Comparison of ENCODE assay signal across 8 cellular contexts in genomic region chr10:24951201-24952145, GRCh38. TPM values are rescaled to one million over a fixed set of nuclear protein-coding genes. Genes with fewer than 3 reads are reported as not detected.
DNase-seq lines count a peak whose midpoint lies in the region; ATAC-seq and TF ChIP-seq lines count a peak whose summit lies in the region.

No MANE protein-coding gene starts in this region.

- peaks cover 18% of the 10 kb centered on the region for H3K4me1 Mint-ChIP-seq in CD8-positive, alpha-beta T cell (ENCODE audit: low read depth)
- H3K4me1 Mint-ChIP-seq in endothelial cell (ENCODE audit: unreplicated experiment) = peaks cover 10% of the 10 kb centered on the region

- peak overlapping the region; percentile 35 for H3K27ac ChIP-seq in CD8-positive, alpha-beta T cell (ENCODE audit: low read depth, low read length)
- peak overlapping the region; percentile 87 for H3K27ac ChIP-seq in urinary bladder (ENCODE audit: low read depth)

- WGBS in urinary bladder = 39% methylated on average over 10 of the region's 10 CpGs

- no peaks in the 10 kb centered on the region for H3K27me3 ChIP-seq in CD8-positive, alpha-beta T cell (ENCODE audit: insufficient read depth, low read length)

- no peak for TF ChIP-seq CTCF in CD8-positive, alpha-beta T cell (IDR thresholded peaks at IDR 0.05)
- TF ChIP-seq CTCF in endothelial cell (IDR thresholded peaks at IDR 0.05; ENCODE audit: unreplicated experiment) = no peak

- peak in 3 of 7 experiments; percentile 11 to 52 (median 23) for DNase-seq in CD8-positive, alpha-beta T cell
- DNase-seq in HCEC 1CT (peak; percentile 53), endothelial cell (ENCODE audit: low spot score) (peak; percentile 24), midbrain (lab: John Stamatoyannopoulos, UW) (peak; percentile 65)

- H3K27me3 Mint-ChIP-seq in CD8-positive, alpha-beta T cell (ENCODE audit: low read depth) = no peaks in the 10 kb centered on the region
- peaks cover 10% of the 10 kb centered on the region for H3K27me3 Mint-ChIP-seq in endothelial cell (ENCODE audit: unreplicated experiment)

- peak overlapping the region; percentile 82 for H3K4me3 Mint-ChIP-seq in CD8-positive, alpha-beta T cell
- H3K4me3 Mint-ChIP-seq in endothelial cell (ENCODE audit: unreplicated experiment) = peak overlapping the region; percentile 78

- H3K36me3 ChIP-seq in CD8-positive, alpha-beta T cell (ENCODE audit: insufficient read depth, low read length) = no peaks in the 10 kb centered on the region
- H3K36me3 ChIP-seq in urinary bladder (ENCODE audit: insufficient read depth) = no peaks in the 10 kb centered on the region

- POLR2A ChIA-PET in CD8-positive, alpha-beta T cell (lab: Charles Lee) = interaction anchor here (0.6 to 4.2 kb wide), 9 partner anchors 10 to 227 kb away, joined by 3 to 20 read pairs (median 3); partner anchors contain the start of gene ARHGAP21

- H3K36me3 Mint-ChIP-seq in CD8-positive, alpha-beta T cell = no peaks in the 10 kb centered on the region
- H3K36me3 Mint-ChIP-seq in endothelial cell (ENCODE audit: low read depth, unreplicated experiment) = peaks cover 7% of the 10 kb centered on the region

- ATAC-seq in CD8-positive, alpha-beta T cell = peak; percentile 21
- ATAC-seq in SK-N-SH treated with all-trans-retinoic acid at 6 μM for 48 hours = peak; percentile 54
- ATAC-seq in HG03469 (IDR thresholded peaks at IDR 0.05; ENCODE audit: unreplicated experiment) = no peak
- ATAC-seq in HG03442 (IDR thresholded peaks at IDR 0.05; ENCODE audit: unreplicated experiment) = no peak

- peak overlapping the region; percentile 63 for H3K4me3 ChIP-seq in CD8-positive, alpha-beta T cell (ENCODE audit: low read depth, low read length)
- peak overlapping the region; percentile 72 for H3K4me3 ChIP-seq in urinary bladder (ENCODE audit: low read depth, low read length)

- no peaks in the 10 kb centered on the region for H3K9me3 Mint-ChIP-seq in CD8-positive, alpha-beta T cell
- H3K9me3 Mint-ChIP-seq in endothelial cell (ENCODE audit: unreplicated experiment) = no peaks in the 10 kb centered on the region

- H3K27ac Mint-ChIP-seq in CD8-positive, alpha-beta T cell = peak overlapping the region; percentile 88
- no peak overlapping the region for H3K27ac Mint-ChIP-seq in endothelial cell (ENCODE audit: unreplicated experiment)

- no peaks in the 10 kb centered on the region for H3K9me3 ChIP-seq in CD8-positive, alpha-beta T cell (ENCODE audit: low read length)

- intact Hi-C loops in CD8-positive, alpha-beta T cell (cut with DNase I, micrococcal nuclease) = loop anchor here (1.0 to 5.0 kb wide), 8 partner anchors 64 to 308 kb away; partner anchors contain the start of genes ENKUR (in 2 of the 2) and THNSL1 (in 2 of the 2)

- peaks cover 15% of the 10 kb centered on the region for H3K4me1 ChIP-seq in CD8-positive, alpha-beta T cell (ENCODE audit: insufficient read depth, low read length)
- H3K4me1 ChIP-seq in urinary bladder (ENCODE audit: insufficient read depth) = no peaks in the 10 kb centered on the region

- CTCF ChIA-PET in CD8-positive, alpha-beta T cell (lab: Charles Lee) = interaction anchor here (0.8 to 3.2 kb wide), 20 partner anchors 8 to 319 kb away, joined by 3 to 21 read pairs (median 4); partner anchors contain the start of gene ARHGAP21

TF ChIP-seq in SK-N-SH treated with all-trans-retinoic acid at 6 μM for 48 hours, 23 proteins besides CTCF, POLR2A, EP300 and RAD21:
- no peak for TF ChIP-seq PPARA (CRISPR knock-in tag; IDR thresholded peaks at IDR 0.05; ENCODE audit: borderline replicate concordance)
- no peak for TF ChIP-seq ZFP3 (CRISPR knock-in tag; IDR thresholded peaks at IDR 0.05)
- no peak for TF ChIP-seq POU6F1 (CRISPR knock-in tag; IDR thresholded peaks at IDR 0.05; ENCODE audit: borderline replicate concordance, low read depth)
- TF ChIP-seq ZNF8 (CRISPR knock-in tag; IDR thresholded peaks at IDR 0.05) = no peak
- no peak for TF ChIP-seq ESRRG (CRISPR knock-in tag; IDR thresholded peaks at IDR 0.05)
- no peak for TF ChIP-seq BACH2 (CRISPR knock-in tag; IDR thresholded peaks at IDR 0.05; ENCODE audit: borderline replicate concordance)
- TF ChIP-seq ZNF565 (CRISPR knock-in tag; conservative IDR thresholded peaks at IDR 0.05; ENCODE audit: low read depth) = no peak
- no peak for TF ChIP-seq CSRNP3 (CRISPR knock-in tag; IDR thresholded peaks at IDR 0.05)
- TF ChIP-seq ZFP30 (CRISPR knock-in tag; IDR thresholded peaks at IDR 0.05) = no peak
- TF ChIP-seq OSR1 (CRISPR knock-in tag; IDR thresholded peaks at IDR 0.05) = no peak
- no peak for TF ChIP-seq SNAI2 (CRISPR knock-in tag; IDR thresholded peaks at IDR 0.05)
TF ChIP-seq in SK-N-SH treated with all-trans-retinoic acid at 6 μM for 48 hours: peak in this region for 0.

RNA-seq across cellular contexts. Expression of gene PRTFDC1, which starts 0.9 kb away (rescaled TPM):
- total RNA-seq in CD8-positive, alpha-beta T cell = 1 to 10 TPM in 1 of 2 experiments, under 1 TPM in 1; 0.39 to 1.4 TPM
- total RNA-seq in endothelial cell (ENCODE audit: unreplicated experiment) = 17.5 TPM
- total RNA-seq in urinary bladder = 29.2 TPM
- 14.6 TPM for polyA plus RNA-seq in urinary bladder

Comparison
In these comparisons a context has a peak if more than half of its experiments do, and no peak if none do; other contexts are left out.
1. ATAC-seq: peak in CD8-positive, alpha-beta T cell (single experiment) and SK-N-SH treated with all-trans-retinoic acid at 6 μM for 48 hours (single experiment); none in HG03469 (single experiment) and HG03442 (single experiment).